10 cellular contexts compared by ENCODE assay signal in the genomic region with DNA sequence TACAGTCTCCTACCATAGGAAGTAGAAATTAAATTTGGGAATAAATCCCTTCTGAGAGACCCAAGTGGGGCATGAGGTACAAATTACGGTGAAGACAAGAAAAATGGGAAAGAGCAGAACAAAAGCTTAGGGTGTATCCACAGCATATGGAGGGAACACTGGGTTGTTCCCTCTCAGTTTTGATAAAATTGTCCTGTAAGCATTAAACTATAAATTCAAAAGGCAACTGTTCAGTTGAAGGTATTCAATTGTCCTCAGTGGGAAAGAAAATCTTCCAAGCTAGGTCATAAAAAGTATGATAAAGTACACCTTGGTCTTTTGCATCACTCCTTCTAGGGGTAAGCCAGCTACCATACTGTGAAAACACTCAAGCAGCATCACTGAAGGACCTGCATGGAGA.
"Had no signal": no experiment of that assay in that cellular context is flagged by ENCODE, and none has a peak within 500 bp of the region (broad histone marks: within the 10 kb centered on the region; RNA-seq: fewer than 3 reads in every experiment).

No MANE protein-coding gene starts in this region.

- H3K4me1 ChIP-seq: HAP-1 had no signal

- H3K4me2 ChIP-seq: GM23338 had no signal

- H3K9ac ChIP-seq: GM23248 had no signal

- H3K27ac Mint-ChIP-seq: GM23338, H9, HFFc6 had no signal

- H3K9me3 ChIP-seq: HAP-1 had no signal

- H3K36me3 ChIP-seq: HAP-1 had no signal

- H3K4me1 Mint-ChIP-seq: GM23338, H9 had no signal

- H3K4me3 Mint-ChIP-seq: GM23338, H9, HFFc6 had no signal

- FAIRE-seq: H54 had no signal

- H2AFZ ChIP-seq: GM23248 had no signal

- H3K9me3 Mint-ChIP-seq: GM23338, H9 had no signal

- H3K4me3 ChIP-seq: GM23248, GM23338, HAP-1 had no signal

- ATAC-seq: GM23338, HCT116 had no signal

- DNase-seq: GM23248, GOT3, H7, H9, HCEC 1CT, HFFc6 had no signal

- H3K27ac ChIP-seq: GM23248 had no signal
